In genomic region chr6:110620065-110620464, GRCh38 we compare ENCODE assay signal across 16 cellular contexts.
"Had no signal": no experiment of that assay in that cellular context is flagged by ENCODE, and none has a peak within 500 bp of the region (broad histone marks: within the 10 kb centered on the region; RNA-seq: fewer than 3 reads in every experiment).

No MANE protein-coding gene starts in this region.

- H3K4me3 ChIP-seq: transverse colon, vagina had no signal

- H3K27me3 ChIP-seq: transverse colon, vagina had no signal

- H3K9me3 Mint-ChIP-seq: activated naive CD4-positive, alpha-beta T cell treated with anti-CD3 and anti-CD28 coated beads for 36 hours; activated naive CD8-positive, alpha-beta T cell treated with anti-CD3 and anti-CD28 coated beads, Interleukin-2, amount 50 U/mL, for 24 hours; activated T-helper 2 cell treated with anti-CD3 and anti-CD28 coated beads, Interferon-gamma antibody, Interleukin-2, Interleukin-4, amounts not matched to agents 10 μg/mL and 5 μg/mL and 100 μg/mL, durations not matched to agents 14 hours and 24 hours and 36 hours; naive thymus-derived CD4-positive, alpha-beta T cell; stimulated activated naive B cell treated with anti-CD40 and anti-IgM and Interleukin-4, amounts not matched to agents 10 μg/mL and 1 μg/mL and 100 μg/mL, for 72 hours had no signal

- H3K9me3 ChIP-seq: transverse colon, vagina had no signal

- H3K27ac Mint-ChIP-seq: activated naive CD4-positive, alpha-beta T cell treated with anti-CD3 and anti-CD28 coated beads for 36 hours; activated naive CD8-positive, alpha-beta T cell treated with anti-CD3 and anti-CD28 coated beads, Interleukin-2, amount 50 U/mL, for 24 hours; activated T-helper 2 cell treated with anti-CD3 and anti-CD28 coated beads, Interferon-gamma antibody, Interleukin-2, Interleukin-4, amounts not matched to agents 10 μg/mL and 5 μg/mL and 100 μg/mL, durations not matched to agents 14 hours and 24 hours and 36 hours; T-helper 17 cell had no signal

- H3K27me3 Mint-ChIP-seq: activated naive CD8-positive, alpha-beta T cell treated with anti-CD3 and anti-CD28 coated beads, Interleukin-2, amount 50 U/mL, for 24 hours; naive thymus-derived CD4-positive, alpha-beta T cell; stimulated activated naive B cell treated with anti-CD40 and anti-IgM and Interleukin-4, amounts not matched to agents 10 μg/mL and 1 μg/mL and 100 μg/mL, for 72 hours; T-helper 17 cell had no signal

- DNase-seq: activated CD4-positive, alpha-beta T cell treated with anti-CD3 and anti-CD28 coated beads for 1 hour; activated CD4-positive, alpha-beta T cell treated with anti-CD3 and anti-CD28 coated beads, Interleukin-2, amount 50 U/mL, for 4 hours; activated naive CD4-positive, alpha-beta T cell treated with anti-CD3 and anti-CD28 coated beads for 36 hours; activated naive CD8-positive, alpha-beta T cell treated with anti-CD3 and anti-CD28 coated beads, Interleukin-2, amount 50 U/mL, for 24 hours; foreskin melanocyte; head of caudate nucleus; mammary epithelial cell; naive thymus-derived CD4-positive, alpha-beta T cell; stimulated activated CD4-positive, alpha-beta T cell treated with anti-CD3 and anti-CD28 coated beads, Interleukin-12 subunit alpha, Interleukin-12 subunit beta, amount 100 ng/mL, for 4 hours; stimulated activated CD4-positive, alpha-beta T cell treated with anti-CD3 and anti-CD28 coated beads, Interleukin-2, amount 100 ng/mL, for 24 hours; stimulated activated naive B cell treated with anti-CD40 and anti-IgM and Interleukin-4, amounts not matched to agents 10 μg/mL and 1 μg/mL and 100 μg/mL, for 72 hours; T-helper 17 cell; transverse colon had no signal

- ATAC-seq: activated naive CD8-positive, alpha-beta T cell treated with anti-CD3 and anti-CD28 coated beads, Interleukin-2, amount 50 U/mL, for 24 hours; naive thymus-derived CD4-positive, alpha-beta T cell; stimulated activated naive B cell treated with anti-CD40 and anti-IgM and Interleukin-4, amounts not matched to agents 10 μg/mL and 1 μg/mL and 100 μg/mL, for 72 hours; T-helper 17 cell had no signal

- H3K4me3 Mint-ChIP-seq: activated naive CD4-positive, alpha-beta T cell treated with anti-CD3 and anti-CD28 coated beads for 36 hours; activated naive CD8-positive, alpha-beta T cell treated with anti-CD3 and anti-CD28 coated beads, Interleukin-2, amount 50 U/mL, for 24 hours; naive thymus-derived CD4-positive, alpha-beta T cell; stimulated activated naive B cell treated with anti-CD40 and anti-IgM and Interleukin-4, amounts not matched to agents 10 μg/mL and 1 μg/mL and 100 μg/mL, for 72 hours; T-helper 17 cell had no signal

- H3K27ac ChIP-seq: parathyroid adenoma, vagina had no signal
